2 cellular contexts compared by ENCODE assay signal in genomic region chr5:74934949-74935751, GRCh38.
TF ChIP-seq lines count a peak whose summit lies in the region.

No MANE protein-coding gene starts in this region.

TF ChIP-seq in SK-N-SH, 30 proteins besides CTCF, POLR2A, EP300 and RAD21 (continued from another document):
- no peak for TF ChIP-seq FOXJ3 (CRISPR knock-in tag; IDR thresholded peaks at IDR 0.05)
- no peak for TF ChIP-seq USF2 (IDR thresholded peaks at IDR 0.05; ENCODE audit: borderline replicate concordance, low read depth, low read length)
- no peak for TF ChIP-seq NFIC (IDR thresholded peaks at IDR 0.05; ENCODE audit: borderline replicate concordance)
- no peak for TF ChIP-seq TAF1 (IDR thresholded peaks at IDR 0.05; ENCODE audit: borderline replicate concordance, low read depth, low read length)
- TF ChIP-seq FOXM1 (IDR thresholded peaks at IDR 0.05; ENCODE audit: low read depth) = no peak

TF ChIP-seq in SK-N-SH treated with all-trans-retinoic acid at 6 μM for 48 hours, 23 proteins besides CTCF, POLR2A, EP300 and RAD21 (continued from another document):
- TF ChIP-seq ZNF565 (CRISPR knock-in tag; conservative IDR thresholded peaks at IDR 0.05; ENCODE audit: low read depth) (no peak), BACH2 (CRISPR knock-in tag; IDR thresholded peaks at IDR 0.05; ENCODE audit: borderline replicate concordance) (no peak), TSHZ2 (CRISPR knock-in tag; IDR thresholded peaks at IDR 0.05) (no peak), ZNF70 (CRISPR knock-in tag; IDR thresholded peaks at IDR 0.05) (no peak)
TF ChIP-seq in SK-N-SH treated with all-trans-retinoic acid at 6 μM for 48 hours: peak in this region for 0.
